ENCODE assay signal across 1 cellular context in genomic region chr22:34111210-34111824, GRCh38.
TF ChIP-seq lines count a peak whose summit lies in the region.

No MANE protein-coding gene starts in this region.

TF ChIP-seq in SK-N-SH treated with all-trans-retinoic acid at 6 μM for 48 hours, 23 proteins besides CTCF, POLR2A, EP300 and RAD21 (continued from another document):
- TF ChIP-seq CREB5 (CRISPR knock-in tag; IDR thresholded peaks at IDR 0.05; ENCODE audit: low read depth) = no peak
- no peak for TF ChIP-seq POU6F1 (CRISPR knock-in tag; IDR thresholded peaks at IDR 0.05; ENCODE audit: borderline replicate concordance, low read depth)
- no peak for TF ChIP-seq ARNTL (CRISPR knock-in tag; IDR thresholded peaks at IDR 0.05; ENCODE audit: borderline replicate concordance, low read depth)
- no peak for TF ChIP-seq PPARA (CRISPR knock-in tag; IDR thresholded peaks at IDR 0.05; ENCODE audit: borderline replicate concordance)
- TF ChIP-seq TCF4 (CRISPR knock-in tag; IDR thresholded peaks at IDR 0.05; ENCODE audit: borderline replicate concordance) = no peak
